20 cellular contexts compared by ENCODE assay signal in the genomic region with DNA sequence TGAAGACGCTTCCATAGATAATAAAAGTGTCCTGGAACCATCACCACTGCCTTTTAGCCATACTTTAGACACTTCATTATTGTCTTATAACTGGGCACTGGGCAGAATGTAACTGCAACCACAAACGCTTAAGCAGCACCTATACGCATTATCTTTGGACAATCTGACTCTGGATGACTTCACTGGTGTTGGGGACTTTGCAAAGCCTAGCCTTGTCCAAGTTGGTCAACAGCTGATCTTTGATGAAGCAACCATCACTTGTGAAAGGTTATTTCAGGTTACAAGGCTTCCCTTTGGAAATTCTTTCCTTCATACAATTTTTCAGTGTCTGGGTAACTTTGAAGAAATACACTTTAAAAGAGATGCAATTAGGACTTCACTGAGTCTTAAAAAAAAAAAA.
DNase-seq lines count a peak whose midpoint lies in the region; ATAC-seq and TF ChIP-seq lines count a peak whose summit lies in the region.
"Had no signal": no experiment of that assay in that cellular context is flagged by ENCODE, and none has a peak within 500 bp of the region (broad histone marks: within the 10 kb centered on the region; RNA-seq: fewer than 3 reads in every experiment).

No MANE protein-coding gene starts in this region.

- H3K27ac ChIP-seq in psoas muscle: no peak overlapping the region
- peak overlapping the region; percentile 83 for H3K27ac ChIP-seq in smooth muscle cell (ENCODE audit: low read depth)
- H3K27ac ChIP-seq: A549 had no signal

- H3K27me3 ChIP-seq in psoas muscle (ENCODE audit: insufficient read depth in 3 of 3, low read length in 2 of 3) (no peaks in the 10 kb centered on the region), smooth muscle cell (ENCODE audit: low read depth) (no peaks in the 10 kb centered on the region)

- H3K4me1 ChIP-seq in psoas muscle: peaks cover 9% of the 10 kb centered on the region
- peaks cover 9% of the 10 kb centered on the region for H3K4me1 ChIP-seq in smooth muscle cell (ENCODE audit: low read depth)
- H3K4me1 ChIP-seq: A549 had no signal

- no peaks in the 10 kb centered on the region for H4K20me1 ChIP-seq in smooth muscle cell (ENCODE audit: low read depth)

- H3F3A ChIP-seq in smooth muscle cell (ENCODE audit: low read depth): no peaks in the 10 kb centered on the region

- TF ChIP-seq CTCF in psoas muscle (IDR thresholded peaks at IDR 0.05) (no peak), smooth muscle cell (IDR thresholded peaks at IDR 0.05; ENCODE audit: borderline replicate concordance, insufficient read depth, poor library complexity, severe bottlenecking) (no peak)

- H3K4me2 ChIP-seq in smooth muscle cell: no peak overlapping the region
- H3K4me2 ChIP-seq: A549, GM23338 had no signal

- intact Hi-C loops in psoas muscle (cut with DNase I): no loop called here
- intact Hi-C loops in activated CD4-positive, alpha-beta T cell treated with anti-CD3 and anti-CD28 coated beads, Interleukin-2, amount 10 ng/mL, durations not matched to agents 24 days and 14 days (cut with micrococcal nuclease): no loop called here

- in situ Hi-C loops in SK-MEL-5 (cut with HindIII; ENCODE audit: low pct_unique_long_range_greater_than_20kb, low sequenced_read_pairs): no loop called here

- no peak overlapping the region for H3K4me3 Mint-ChIP-seq in activated CD4-positive, alpha-beta T cell treated with anti-CD3 and anti-CD28 coated beads, Interleukin-2, amount 10 ng/mL, durations not matched to agents 24 days and 14 days
- H3K4me3 Mint-ChIP-seq: CD4-positive, alpha-beta memory T cell; GM23338; H9 had no signal

- H3K9me3 ChIP-seq in psoas muscle (no peaks in the 10 kb centered on the region), smooth muscle cell (replicated peaks; ENCODE audit: low read depth) (no peaks in the 10 kb centered on the region)
- H3K9me3 ChIP-seq: A549 had no signal

- no peak overlapping the region for H3K9ac ChIP-seq in smooth muscle cell (ENCODE audit: low read depth)

- H3K36me3 ChIP-seq in psoas muscle (ENCODE audit: insufficient read depth in 1 of 2, low read depth in 1 of 2) (no peaks in the 10 kb centered on the region), smooth muscle cell (ENCODE audit: low read depth) (no peaks in the 10 kb centered on the region)

- peak in 3 of 4 donors; percentile 56 to 85 (median 59) for ATAC-seq in psoas muscle
- ATAC-seq: A549, GM23338, HCT116 had no signal

- H2AFZ ChIP-seq in smooth muscle cell (ENCODE audit: low read depth): no peak overlapping the region
- H2AFZ ChIP-seq: GM23338 had no signal

- H3K4me3 ChIP-seq in psoas muscle: no peak overlapping the region
- H3K4me3 ChIP-seq in smooth muscle cell: no peak overlapping the region
- H3K4me3 ChIP-seq: A549, GM23338 had no signal

- DNase-seq in SK-MEL-5 (ENCODE audit: low read depth, low spot score) (peak; percentile 15), myocyte (ENCODE audit: low read depth) (peak; percentile 37), psoas muscle (no peak), smooth muscle cell (lab: John Stamatoyannopoulos, UW; ENCODE audit: unreplicated experiment) (no peak), UCSD-AML1 (lab: John Stamatoyannopoulos, UW; ENCODE audit: unreplicated experiment) (no peak), AG08395 (ENCODE audit: low spot score) (no peak)
- DNase-seq in activated CD4-positive, alpha-beta T cell treated with anti-CD3 and anti-CD28 coated beads, Interleukin-2, amount 10 ng/mL, durations not matched to agents 24 days and 14 days: no peak
- DNase-seq: 8988T; ACHN; C1 segment of cervical spinal cord; Calu3; CD4-positive, alpha-beta memory T cell; COR-L47; DMS53; DMS79 treated with DMSO at 0.1 percent for 48 hours; GF-D8; H9 had no signal

- H3K4me1 Mint-ChIP-seq in activated CD4-positive, alpha-beta T cell treated with anti-CD3 and anti-CD28 coated beads, Interleukin-2, amount 10 ng/mL, durations not matched to agents 24 days and 14 days: no peaks in the 10 kb centered on the region
- H3K4me1 Mint-ChIP-seq: CD4-positive, alpha-beta memory T cell; GM23338; H9 had no signal

- 32 to 40% (median 37%) methylated on average over 3 of the region's 3 CpGs for WGBS in psoas muscle, 3 donors
- WGBS in smooth muscle cell (ENCODE audit: low lambda C conversion rate): 79% methylated on average over 3 of the region's 3 CpGs

- H3K9me3 Mint-ChIP-seq in activated CD4-positive, alpha-beta T cell treated with anti-CD3 and anti-CD28 coated beads, Interleukin-2, amount 10 ng/mL, durations not matched to agents 24 days and 14 days: no peaks in the 10 kb centered on the region
- H3K9me3 Mint-ChIP-seq: GM23338 had no signal

- no peaks in the 10 kb centered on the region for H3K27me3 Mint-ChIP-seq in activated CD4-positive, alpha-beta T cell treated with anti-CD3 and anti-CD28 coated beads, Interleukin-2, amount 10 ng/mL, durations not matched to agents 24 days and 14 days
- H3K27me3 Mint-ChIP-seq: CD4-positive, alpha-beta memory T cell had no signal

- H3K27ac Mint-ChIP-seq in activated CD4-positive, alpha-beta T cell treated with anti-CD3 and anti-CD28 coated beads, Interleukin-2, amount 10 ng/mL, durations not matched to agents 24 days and 14 days: no peak overlapping the region
- H3K27ac Mint-ChIP-seq: CD4-positive, alpha-beta memory T cell; GM23338; H9 had no signal

- no peaks in the 10 kb centered on the region for H3K36me3 Mint-ChIP-seq in activated CD4-positive, alpha-beta T cell treated with anti-CD3 and anti-CD28 coated beads, Interleukin-2, amount 10 ng/mL, durations not matched to agents 24 days and 14 days (ENCODE audit: low read depth)
- H3K36me3 Mint-ChIP-seq: CD4-positive, alpha-beta memory T cell had no signal

- H3K79me2 ChIP-seq in smooth muscle cell (ENCODE audit: low read depth): no peaks in the 10 kb centered on the region

Comparison
In these comparisons a context has a peak if more than half of its experiments do, and no peak if none do; other contexts are left out.
1. DNase-seq: peak in SK-MEL-5 (single experiment) and myocyte (single experiment); none in psoas muscle (0 of 2), smooth muscle cell (single experiment), UCSD-AML1 (single experiment), AG08395 (single experiment) and activated CD4-positive, alpha-beta T cell treated with anti-CD3 and anti-CD28 coated beads, Interleukin-2, amount 10 ng/mL, durations not matched to agents 24 days and 14 days (single experiment).